23 cellular contexts compared by ENCODE assay signal in the genomic region with DNA sequence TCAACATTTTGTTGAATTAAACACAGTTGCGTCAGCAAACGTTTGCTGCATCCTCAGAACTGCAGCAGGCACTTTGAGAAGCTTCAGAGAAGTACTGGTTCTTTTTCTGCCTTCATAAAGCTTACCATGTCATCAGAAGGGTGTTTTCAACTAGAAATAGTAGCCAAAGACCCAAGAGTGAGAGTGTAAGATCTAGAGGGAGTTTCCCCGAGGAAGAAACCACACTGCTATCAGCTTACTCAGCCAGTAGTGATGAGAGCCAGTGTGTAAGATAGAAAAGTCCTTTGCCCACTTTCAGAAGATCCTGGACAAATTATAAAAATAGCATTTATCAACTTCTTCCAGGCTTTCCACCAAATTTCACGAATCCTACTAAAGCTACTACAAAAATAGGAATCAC.
"Had no signal": no experiment of that assay in that cellular context is flagged by ENCODE, and none has a peak within 500 bp of the region (broad histone marks: within the 10 kb centered on the region; RNA-seq: fewer than 3 reads in every experiment).

No MANE protein-coding gene starts in this region.

- H3K27me3 ChIP-seq: breast epithelium, SJSA1 had no signal

- ATAC-seq: activated CD4-positive, CD25-positive, alpha-beta regulatory T cell treated with anti-CD3 and anti-CD28 coated beads, Interleukin-2, amount 50 U/mL, for 24 hours; activated CD8-positive, alpha-beta T cell treated with anti-CD3 and anti-CD28 coated beads for 36 hours; activated T-cell treated with anti-CD3 and anti-CD28 coated beads, Interleukin-2, amount 50 U/mL, for 72 hours had no signal

- H3K36me3 ChIP-seq: breast epithelium had no signal

- H3K4me3 ChIP-seq: breast epithelium, SJSA1 had no signal

- DNase-seq: activated CD4-positive, alpha-beta T cell treated with anti-CD3 and anti-CD28 coated beads for 4 hours; activated CD8-positive, alpha-beta memory T cell treated with anti-CD3 and anti-CD28 coated beads, Interleukin-2, amount 50 U/mL, for 4 hours; activated CD8-positive, alpha-beta T cell treated with anti-CD3 and anti-CD28 coated beads for 36 hours; activated gamma-delta T cell treated with Interleukin-2 at 50 U/mL for 16 hours; activated naive CD4-positive, alpha-beta T cell treated with anti-CD3 and anti-CD28 coated beads, Interleukin-2, amount 10 ng/mL, durations not matched to agents 7 days and 5 days; activated naive CD8-positive, alpha-beta T cell treated with anti-CD3 and anti-CD28 coated beads for 36 hours; activated T-cell treated with anti-CD3 and anti-CD28 coated beads, Interleukin-2, amount 50 U/mL, for 72 hours; anterior cingulate cortex; caudate nucleus; MV-4-11; NCI-H1092 treated with DMSO at 0.1 percent for 48 hours; NCI-H1417 treated with DMSO at 0.1 percent for 48 hours; NCI-H1694; NCI-H2029 treated with DMSO at 0.1 percent for 48 hours; NCI-H345; NCI-H510A treated with DMSO at 0.1 percent for 48 hours; NCI-H69; NK-92 treated with Interleukin-12 subunit alpha and Interleukin-12 subunit beta, amount 100 ng/mL, for 24 hours; SHP77 had no signal

- H3K4me2 ChIP-seq: KMS-11 had no signal

- H3K4me1 ChIP-seq: breast epithelium had no signal

- H3K9me3 ChIP-seq: breast epithelium, SJSA1 had no signal

- H3K9ac ChIP-seq: KMS-11 had no signal

- H3K27ac ChIP-seq: breast epithelium, KMS-11, SJSA1 had no signal
